Comparison of ENCODE assay signal across 8 cellular contexts in genomic region chr2:233387667-233388528, GRCh38. TPM values are rescaled to one million over a fixed set of nuclear protein-coding genes. Genes with fewer than 3 reads are reported as not detected.
DNase-seq lines count a peak whose midpoint lies in the region; ATAC-seq, FAIRE-seq and TF ChIP-seq lines count a peak whose summit lies in the region.

No MANE protein-coding gene starts in this region.

- no peak overlapping the region for H3K27ac ChIP-seq in CD4-positive, alpha-beta T cell (ENCODE audit: low read depth, low read length)
- H3K27ac ChIP-seq in prostate gland: peak overlapping the region; percentile 87 to 89
- peak overlapping the region in 1 of 2 donors; percentile 85 for H3K27ac ChIP-seq in small intestine (ENCODE audit: low read depth in 1 of 2, low read length in 1 of 2)

- no peaks in the 10 kb centered on the region for H3K9me3 Mint-ChIP-seq in CD4-positive, alpha-beta T cell

- H3K9me3 ChIP-seq in CD4-positive, alpha-beta T cell (ENCODE audit: control insufficient read depth, low read length): no peaks in the 10 kb centered on the region
- H3K9me3 ChIP-seq in prostate gland: no peaks in the 10 kb centered on the region
- H3K9me3 ChIP-seq in small intestine (ENCODE audit: control insufficient read depth, low read depth): no peaks in the 10 kb centered on the region

- peaks cover 54% of the 10 kb centered on the region for H3K36me3 Mint-ChIP-seq in CD4-positive, alpha-beta T cell (ENCODE audit: low read depth)

- H3K4me1 Mint-ChIP-seq in CD4-positive, alpha-beta T cell (ENCODE audit: low read depth): peaks cover 52% of the 10 kb centered on the region

- no peaks in the 10 kb centered on the region for H3K36me3 ChIP-seq in prostate gland
- H3K36me3 ChIP-seq in small intestine (ENCODE audit: control insufficient read depth in 2 of 2, insufficient read depth in 2 of 2, low read length in 2 of 2): peaks cover 0 to 4% of the 10 kb centered on the region in 2 donors

- no peak overlapping the region for H3K4me3 Mint-ChIP-seq in CD4-positive, alpha-beta T cell

- intact Hi-C loops in CD4-positive, alpha-beta T cell (cut with DNase I, micrococcal nuclease): no loop called here
- intact Hi-C loops in prostate gland (cut with DNase I): loop anchor here (2.0 kb wide), 1 partner anchor 21 kb away; no protein-coding TSS in a partner anchor

- no peak for DNase-seq in CD4-positive, alpha-beta T cell
- DNase-seq in glomerular visceral epithelial cell (ENCODE audit: extremely low spot score) (peak; percentile 68), prostate gland (ENCODE audit: low spot score) (peak; percentile 91), small intestine (no peak), GM13977 (ENCODE audit: low spot score) (no peak)
- DNase-seq in activated naive CD4-positive, alpha-beta T cell (lab: John Stamatoyannopoulos, UW): no peak

- WGBS in prostate gland: 21% methylated on average over 25 of the region's 25 CpGs
- WGBS in small intestine, 3 donors: 55 to 72% (median 66%) methylated on average over 25 of the region's 25 CpGs

- TF ChIP-seq POLR2A in prostate gland (IDR thresholded peaks at IDR 0.05): no peak

- peak; percentile 33 for ATAC-seq in CD4-positive, alpha-beta T cell (ENCODE audit: poor library complexity)
- ATAC-seq in SK-N-SH treated with all-trans-retinoic acid at 6 μM for 48 hours: peak; percentile 95
- no peak for ATAC-seq in GM19463 (IDR thresholded peaks at IDR 0.05; ENCODE audit: unreplicated experiment)

- no peak for FAIRE-seq in small intestine (lab: Jason Lieb, UNC)

- H3K27ac Mint-ChIP-seq in CD4-positive, alpha-beta T cell: peak overlapping the region; percentile 90

- H3K27me3 ChIP-seq in CD4-positive, alpha-beta T cell (ENCODE audit: control insufficient read depth, insufficient read depth, low read length): no peaks in the 10 kb centered on the region
- H3K27me3 ChIP-seq in prostate gland (replicated peaks; ENCODE audit: insufficient read depth) (no peaks in the 10 kb centered on the region), small intestine (ENCODE audit: control insufficient read depth in 2 of 2, insufficient read depth in 2 of 2, low read length in 2 of 2) (no peaks in the 10 kb centered on the region)

- H3K4me3 ChIP-seq in prostate gland (no peak overlapping the region), small intestine (ENCODE audit: low read depth in 1 of 2, low read length in 2 of 2) (no peak overlapping the region)

- CTCF ChIA-PET in CD4-positive, alpha-beta T cell (lab: Charles Lee): no interaction called here

- H3K4me1 ChIP-seq in prostate gland (replicated peaks) (peaks cover 18% of the 10 kb centered on the region), small intestine (ENCODE audit: control insufficient read depth in 2 of 2, insufficient read depth in 1 of 2, low read depth in 1 of 2, low read length in 1 of 2) (peaks cover 0 to 3% of the 10 kb centered on the region in 2 donors)

- in situ Hi-C loops in GM13977 (cut with MboI; ENCODE audit: low pct_unique_long_range_greater_than_20kb, low sequenced_read_pairs, unreplicated experiment): no loop called here

- POLR2A ChIA-PET in CD4-positive, alpha-beta T cell (lab: Charles Lee): interaction anchor here (1.8 kb wide), 1 partner anchor 13 kb away, joined by 6 read pairs; no protein-coding TSS in a partner anchor

- no peaks in the 10 kb centered on the region for H3K27me3 Mint-ChIP-seq in CD4-positive, alpha-beta T cell

- no peak for TF ChIP-seq CTCF in CD4-positive, alpha-beta T cell (IDR thresholded peaks at IDR 0.05)
- TF ChIP-seq CTCF in prostate gland (IDR thresholded peaks at IDR 0.05) (no peak), GM13977 (IDR thresholded peaks at IDR 0.05; ENCODE audit: extremely low read depth, insufficient read depth, missing control alignments) (no peak)

TF ChIP-seq in SK-N-SH treated with all-trans-retinoic acid at 6 μM for 48 hours, 23 proteins besides CTCF, POLR2A, EP300 and RAD21:
- TF ChIP-seq TSHZ2 (CRISPR knock-in tag; IDR thresholded peaks at IDR 0.05) (no peak), OSR1 (CRISPR knock-in tag; IDR thresholded peaks at IDR 0.05) (no peak), PPARA (CRISPR knock-in tag; IDR thresholded peaks at IDR 0.05; ENCODE audit: borderline replicate concordance) (no peak), CSDC2 (CRISPR knock-in tag; IDR thresholded peaks at IDR 0.05) (peak; percentile 46; the same call in 1 of the 2 replicates), TCF4 (CRISPR knock-in tag; IDR thresholded peaks at IDR 0.05; ENCODE audit: borderline replicate concordance) (peak; percentile 11), ZFP3 (CRISPR knock-in tag; IDR thresholded peaks at IDR 0.05) (peak; percentile 62; the same call in 1 of the 2 replicates)
TF ChIP-seq in SK-N-SH treated with all-trans-retinoic acid at 6 μM for 48 hours: peak in this region for 3.

RNA-seq across cellular contexts. Expression of gene DGKD, which starts 33.6 kb away (rescaled TPM):
- 100 to 1,000 TPM; 147 to 156 TPM for total RNA-seq in CD4-positive, alpha-beta T cell
- 10 to 100 TPM; 21.5 to 63.1 TPM for total RNA-seq in prostate gland
- 10 to 100 TPM; 32.4 to 54.3 (median 41.6) TPM for polyA plus RNA-seq in small intestine

Comparison
In these comparisons a context has a peak if more than half of its experiments do, and no peak if none do; other contexts are left out.
1. DNase-seq: peak in glomerular visceral epithelial cell (single experiment) and prostate gland (single experiment); none in CD4-positive, alpha-beta T cell (0 of 10), small intestine (single experiment), GM13977 (single experiment) and activated naive CD4-positive, alpha-beta T cell (0 of 4).